Comparison of ENCODE assay signal across 27 cellular contexts in genomic region chr14:49553106-49553505, GRCh38.
"Had no signal": no experiment of that assay in that cellular context is flagged by ENCODE, and none has a peak within 500 bp of the region (broad histone marks: within the 10 kb centered on the region; RNA-seq: fewer than 3 reads in every experiment).

No MANE protein-coding gene starts in this region.

- H3K27me3 Mint-ChIP-seq: activated CD8-positive, alpha-beta T cell treated with anti-CD3 and anti-CD28 coated beads for 36 hours; activated naive CD8-positive, alpha-beta T cell treated with anti-CD3 and anti-CD28 coated beads for 36 hours; activated T-helper 17 cell treated with anti-CD3 and anti-CD28 coated beads, Interleukin-2, amount 50 U/mL, for 72 hours had no signal

- H3K36me3 ChIP-seq: brain microvascular endothelial cell, WERI-Rb-1 had no signal

- H3K4me1 Mint-ChIP-seq: activated CD4-positive, alpha-beta T cell treated with anti-CD3 and anti-CD28 coated beads, Interleukin-2, amount 10 ng/mL, durations not matched to agents 24 days and 14 days; activated naive CD8-positive, alpha-beta T cell treated with anti-CD3 and anti-CD28 coated beads for 36 hours; activated T-helper 17 cell treated with anti-CD3 and anti-CD28 coated beads, Interleukin-2, amount 50 U/mL, for 72 hours had no signal

- H3K27ac ChIP-seq: brain microvascular endothelial cell, WERI-Rb-1 had no signal

- H3K36me3 Mint-ChIP-seq: activated naive CD8-positive, alpha-beta T cell treated with anti-CD3 and anti-CD28 coated beads for 36 hours had no signal

- H3K27ac Mint-ChIP-seq: activated CD4-positive, alpha-beta T cell treated with anti-CD3 and anti-CD28 coated beads, Interleukin-2, amount 10 ng/mL, durations not matched to agents 24 days and 14 days; activated CD8-positive, alpha-beta T cell treated with anti-CD3 and anti-CD28 coated beads for 36 hours; activated naive CD8-positive, alpha-beta T cell treated with anti-CD3 and anti-CD28 coated beads for 36 hours; activated T-cell treated with anti-CD3 and anti-CD28 coated beads, Interleukin-2, amount 50 U/mL, for 72 hours; activated T-helper 17 cell treated with anti-CD3 and anti-CD28 coated beads, Interleukin-2, amount 50 U/mL, for 72 hours had no signal

- DNase-seq: activated CD4-positive, alpha-beta T cell treated with anti-CD3 and anti-CD28 coated beads, Interleukin-2, amount 10 ng/mL, durations not matched to agents 24 days and 14 days; activated CD4-positive, alpha-beta T cell treated with anti-CD3 and anti-CD28 coated beads, Interleukin-2, amount 50 U/mL, for 4 hours; activated CD4-positive, CD25-positive, alpha-beta regulatory T cell; activated CD8-positive, alpha-beta T cell treated with anti-CD3 and anti-CD28 coated beads for 36 hours; activated effector memory CD4-positive, alpha-beta T cell treated with anti-CD3 and anti-CD28 coated beads, Interleukin-2, amount 50 U/mL, for 16 hours; activated naive CD4-positive, alpha-beta T cell; activated naive CD4-positive, alpha-beta T cell treated with anti-CD3 and anti-CD28 coated beads, Interleukin-2, amount 50 U/mL, for 16 hours; activated naive CD8-positive, alpha-beta T cell treated with anti-CD3 and anti-CD28 coated beads for 36 hours; activated T-cell treated with anti-CD3 and anti-CD28 coated beads, Interleukin-2, amount 50 U/mL, for 1 hour; activated T-cell treated with anti-CD3 and anti-CD28 coated beads, Interleukin-2, amount 50 U/mL, for 72 hours; amniotic stem cell; aorta; brain microvascular endothelial cell; central memory CD4-positive, alpha-beta T cell; NCI-H1092 treated with DMSO at 0.1 percent for 48 hours; NCI-H1694; NCI-H1930; NCI-H2081 treated with DMSO at 0.1 percent for 48 hours; NCI-H2171; NCI-H524; Right ventricle myocardium superior; SW 1271; T-helper 1 cell; T-helper 2 cell; T1000; WERI-Rb-1 had no signal

- H3K27me3 ChIP-seq: brain microvascular endothelial cell had no signal

- H3K4me3 Mint-ChIP-seq: activated CD4-positive, alpha-beta T cell treated with anti-CD3 and anti-CD28 coated beads, Interleukin-2, amount 10 ng/mL, durations not matched to agents 24 days and 14 days; activated CD8-positive, alpha-beta T cell treated with anti-CD3 and anti-CD28 coated beads for 36 hours; activated naive CD8-positive, alpha-beta T cell treated with anti-CD3 and anti-CD28 coated beads for 36 hours; activated T-cell treated with anti-CD3 and anti-CD28 coated beads, Interleukin-2, amount 50 U/mL, for 72 hours; activated T-helper 17 cell treated with anti-CD3 and anti-CD28 coated beads, Interleukin-2, amount 50 U/mL, for 72 hours had no signal

- ATAC-seq: activated CD8-positive, alpha-beta T cell treated with anti-CD3 and anti-CD28 coated beads for 36 hours; activated T-cell treated with anti-CD3 and anti-CD28 coated beads, Interleukin-2, amount 50 U/mL, for 72 hours; activated T-helper 17 cell treated with anti-CD3 and anti-CD28 coated beads, Interleukin-2, amount 50 U/mL, for 72 hours had no signal

- H3K9me3 Mint-ChIP-seq: activated CD4-positive, alpha-beta T cell treated with anti-CD3 and anti-CD28 coated beads, Interleukin-2, amount 10 ng/mL, durations not matched to agents 24 days and 14 days; activated CD8-positive, alpha-beta T cell treated with anti-CD3 and anti-CD28 coated beads for 36 hours; activated naive CD8-positive, alpha-beta T cell treated with anti-CD3 and anti-CD28 coated beads for 36 hours; activated T-cell treated with anti-CD3 and anti-CD28 coated beads, Interleukin-2, amount 50 U/mL, for 72 hours; activated T-helper 17 cell treated with anti-CD3 and anti-CD28 coated beads, Interleukin-2, amount 50 U/mL, for 72 hours had no signal
